ENCODE assay signal across 1 cellular context in genomic region chr1:16236091-16236494, GRCh38.
TF ChIP-seq lines count a peak whose summit lies in the region.

No MANE protein-coding gene starts in this region.

TF ChIP-seq in GM23338, 12 proteins besides CTCF, POLR2A, EP300 and RAD21 (continued from another document):
- TF ChIP-seq ZNF462 (CRISPR knock-in tag; IDR thresholded peaks at IDR 0.05), result no peak
- TF ChIP-seq POLR2AphosphoS5 (IDR thresholded peaks at IDR 0.05; ENCODE audit: low read depth), result no peak
- no peak for TF ChIP-seq CREB1 (CRISPR knock-in tag; IDR thresholded peaks at IDR 0.05; ENCODE audit: low read depth)
- TF ChIP-seq NANOG (IDR thresholded peaks at IDR 0.05; ENCODE audit: borderline replicate concordance), result no peak
- TF ChIP-seq EZH2phosphoT487 (IDR thresholded peaks at IDR 0.05; ENCODE audit: unreplicated experiment), result no peak
- TF ChIP-seq REST (IDR thresholded peaks at IDR 0.05; ENCODE audit: unreplicated experiment), result no peak
- no peak for TF ChIP-seq ETS1 (IDR thresholded peaks at IDR 0.05)
- no peak for TF ChIP-seq ZNF331 (CRISPR knock-in tag; IDR thresholded peaks at IDR 0.05; ENCODE audit: low read depth)
